Comparison of ENCODE assay signal across 1 cellular context in genomic region chr12:121038861-121039654, GRCh38.
TF ChIP-seq lines count a peak whose summit lies in the region.

A gene with protein sequence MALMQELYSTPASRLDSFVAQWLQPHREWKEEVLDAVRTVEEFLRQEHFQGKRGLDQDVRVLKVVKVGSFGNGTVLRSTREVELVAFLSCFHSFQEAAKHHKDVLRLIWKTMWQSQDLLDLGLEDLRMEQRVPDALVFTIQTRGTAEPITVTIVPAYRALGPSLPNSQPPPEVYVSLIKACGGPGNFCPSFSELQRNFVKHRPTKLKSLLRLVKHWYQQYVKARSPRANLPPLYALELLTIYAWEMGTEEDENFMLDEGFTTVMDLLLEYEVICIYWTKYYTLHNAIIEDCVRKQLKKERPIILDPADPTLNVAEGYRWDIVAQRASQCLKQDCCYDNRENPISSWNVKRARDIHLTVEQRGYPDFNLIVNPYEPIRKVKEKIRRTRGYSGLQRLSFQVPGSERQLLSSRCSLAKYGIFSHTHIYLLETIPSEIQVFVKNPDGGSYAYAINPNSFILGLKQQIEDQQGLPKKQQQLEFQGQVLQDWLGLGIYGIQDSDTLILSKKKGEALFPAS (minus strand): TSS chr12:121039246. CDS start chr12:121038971, 275 bp downstream.

TF ChIP-seq in HepG2, 621 proteins besides CTCF, POLR2A, EP300 and RAD21 (continued from another document):
- TF ChIP-seq HNF1B (CRISPR knock-in tag; IDR thresholded peaks at IDR 0.05) = 0 out of 2 replicates have a peak, but pooled peaks have one; percentile 16
- TF ChIP-seq PITX1 (CRISPR knock-in tag; IDR thresholded peaks at IDR 0.05) = 0 out of 2 replicates have a peak, but pooled peaks have one; percentile 23
- TF ChIP-seq ZNF768 (CRISPR knock-in tag; IDR thresholded peaks at IDR 0.05) = 0 out of 2 replicates have a peak, but pooled peaks have one; percentile 18
- no peak for TF ChIP-seq ZNF615 (CRISPR knock-in tag; IDR thresholded peaks at IDR 0.05; ENCODE audit: borderline replicate concordance)
- no peak for TF ChIP-seq ZNF501 (CRISPR knock-in tag; IDR thresholded peaks at IDR 0.05)
- no peak for TF ChIP-seq TARDBP (CRISPR knock-in tag; IDR thresholded peaks at IDR 0.05)
- TF ChIP-seq FOXP1 (IDR thresholded peaks at IDR 0.05) = no peak
- TF ChIP-seq FOXP1 (CRISPR knock-in tag; IDR thresholded peaks at IDR 0.05) = no peak
- no peak for TF ChIP-seq ZSCAN29 (CRISPR knock-in tag; conservative IDR thresholded peaks at IDR 0.05)
- no peak for TF ChIP-seq ZNF567 (CRISPR knock-in tag; IDR thresholded peaks at IDR 0.05; ENCODE audit: borderline replicate concordance)
- peak; percentile 98 for TF ChIP-seq U2AF2 (IDR thresholded peaks at IDR 0.05; ENCODE audit: low read depth, low read length)
- TF ChIP-seq, protein P1, sequence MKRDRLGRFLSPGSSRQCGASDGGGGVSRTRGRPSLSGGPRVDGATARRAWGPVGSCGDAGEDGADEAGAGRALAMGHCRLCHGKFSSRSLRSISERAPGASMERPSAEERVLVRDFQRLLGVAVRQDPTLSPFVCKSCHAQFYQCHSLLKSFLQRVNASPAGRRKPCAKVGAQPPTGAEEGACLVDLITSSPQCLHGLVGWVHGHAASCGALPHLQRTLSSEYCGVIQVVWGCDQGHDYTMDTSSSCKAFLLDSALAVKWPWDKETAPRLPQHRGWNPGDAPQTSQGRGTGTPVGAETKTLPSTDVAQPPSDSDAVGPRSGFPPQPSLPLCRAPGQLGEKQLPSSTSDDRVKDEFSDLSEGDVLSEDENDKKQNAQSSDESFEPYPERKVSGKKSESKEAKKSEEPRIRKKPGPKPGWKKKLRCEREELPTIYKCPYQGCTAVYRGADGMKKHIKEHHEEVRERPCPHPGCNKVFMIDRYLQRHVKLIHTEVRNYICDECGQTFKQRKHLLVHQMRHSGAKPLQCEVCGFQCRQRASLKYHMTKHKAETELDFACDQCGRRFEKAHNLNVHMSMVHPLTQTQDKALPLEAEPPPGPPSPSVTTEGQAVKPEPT (CRISPR knock-in tag; IDR thresholded peaks at IDR 0.05; ENCODE audit: low read depth) = peak; percentile 100
- TF ChIP-seq ZNF260 (CRISPR knock-in tag; IDR thresholded peaks at IDR 0.05; ENCODE audit: borderline replicate concordance, low read depth) = no peak
- no peak for TF ChIP-seq NBN (conservative IDR thresholded peaks at IDR 0.05)
- TF ChIP-seq DNMT3B (CRISPR knock-in tag; conservative IDR thresholded peaks at IDR 0.05) = no peak
- TF ChIP-seq AHR (CRISPR knock-in tag; IDR thresholded peaks at IDR 0.05) = peak; percentile 39; the same call in 1 of the 2 replicates
